In the genomic region with DNA sequence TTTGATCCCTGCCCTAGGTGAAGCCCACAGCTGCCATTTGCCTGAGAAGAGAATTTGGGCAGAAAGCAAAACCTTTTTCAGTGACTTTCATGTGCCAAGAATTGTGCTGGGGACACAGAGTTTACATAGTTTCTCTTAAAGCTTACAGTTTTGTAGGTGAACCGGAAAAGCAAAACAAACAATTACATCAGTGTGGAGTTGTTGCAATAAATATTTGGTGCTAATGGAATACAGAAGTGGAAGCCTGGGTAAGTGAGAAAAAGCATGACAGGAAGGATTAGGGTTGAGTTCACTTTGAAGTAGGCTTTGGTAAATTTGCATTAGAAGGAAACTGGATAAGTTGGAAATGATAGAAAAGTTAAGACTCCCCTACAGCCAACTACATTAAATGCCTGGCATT, we compare ENCODE assay signal across 14 cellular contexts.
DNase-seq lines count a peak whose midpoint lies in the region; ATAC-seq and TF ChIP-seq lines count a peak whose summit lies in the region.
"Had no signal": no experiment of that assay in that cellular context is flagged by ENCODE, and none has a peak within 500 bp of the region (broad histone marks: within the 10 kb centered on the region; RNA-seq: fewer than 3 reads in every experiment).

No MANE protein-coding gene starts in this region.

- peaks cover 10% of the 10 kb centered on the region for H3K27me3 Mint-ChIP-seq in activated naive CD8-positive, alpha-beta T cell treated with anti-CD3 and anti-CD28 coated beads, Interleukin-2, amount 50 U/mL, for 24 hours
- H3K27me3 Mint-ChIP-seq: B cell had no signal

- no peak overlapping the region for H3K27ac ChIP-seq in ovary

- no peaks in the 10 kb centered on the region for H3K36me3 ChIP-seq in ovary

- no peak for ATAC-seq in activated naive CD8-positive, alpha-beta T cell treated with anti-CD3 and anti-CD28 coated beads, Interleukin-2, amount 50 U/mL, for 24 hours

- H3K4me3 ChIP-seq in fibroblast of villous mesenchyme (ENCODE audit: low read depth, low read length): no peak overlapping the region
- no peak overlapping the region for H3K4me3 ChIP-seq in ovary

- no peak overlapping the region for H3K4me3 Mint-ChIP-seq in activated naive CD8-positive, alpha-beta T cell treated with anti-CD3 and anti-CD28 coated beads, Interleukin-2, amount 50 U/mL, for 24 hours
- H3K4me3 Mint-ChIP-seq: B cell; CD4-positive, alpha-beta T cell; H9 had no signal

- intact Hi-C loops in ovary (cut with DNase I): no loop called here

- H3K4me1 ChIP-seq in ovary (ENCODE audit: insufficient read depth): no peaks in the 10 kb centered on the region

- WGBS in ovary, 3 donors: 53 to 69% (median 55%) methylated on average over 1 of the region's 1 CpG

- DNase-seq in DMS53 (lab: John Stamatoyannopoulos, UW) (peak; percentile 87), H4 (ENCODE audit: low spot score) (peak; percentile 25), astrocyte of the hippocampus (ENCODE audit: low read depth, low spot score) (peak; percentile 40), fibroblast of villous mesenchyme (ENCODE audit: low read depth) (peak; percentile 16), ovary (no peak), KBM-7 (no peak)
- no peak for DNase-seq in activated naive CD8-positive, alpha-beta T cell treated with anti-CD3 and anti-CD28 coated beads, Interleukin-2, amount 50 U/mL, for 24 hours
- DNase-seq: CD4-positive, alpha-beta T cell; H9; NCI-H1436; NCI-H2029 treated with DMSO at 0.1 percent for 48 hours; NCI-H774; SHP77 treated with DMSO at 0.1 percent for 48 hours had no signal

- no peak for TF ChIP-seq CTCF in fibroblast of villous mesenchyme (IDR thresholded peaks at IDR 0.05; ENCODE audit: insufficient read depth, low read depth, low read length)
- TF ChIP-seq CTCF in ovary (IDR thresholded peaks at IDR 0.05): no peak

- in situ Hi-C loops in KBM-7 (cut with MboI; ENCODE audit: low pct_unique_long_range_greater_than_20kb, low sequenced_read_pairs): no loop called here

- H3K4me1 Mint-ChIP-seq in activated naive CD8-positive, alpha-beta T cell treated with anti-CD3 and anti-CD28 coated beads, Interleukin-2, amount 50 U/mL, for 24 hours: no peaks in the 10 kb centered on the region
- H3K4me1 Mint-ChIP-seq: B cell had no signal

- TF ChIP-seq POLR2A in ovary (IDR thresholded peaks at IDR 0.05): no peak

- H3K36me3 Mint-ChIP-seq in activated naive CD8-positive, alpha-beta T cell treated with anti-CD3 and anti-CD28 coated beads, Interleukin-2, amount 50 U/mL, for 24 hours (ENCODE audit: low read depth): no peaks in the 10 kb centered on the region

- H3K9me3 Mint-ChIP-seq in activated naive CD8-positive, alpha-beta T cell treated with anti-CD3 and anti-CD28 coated beads, Interleukin-2, amount 50 U/mL, for 24 hours: peaks cover 6% of the 10 kb centered on the region

- no peaks in the 10 kb centered on the region for H3K27me3 ChIP-seq in ovary

- no peak overlapping the region for H3K27ac Mint-ChIP-seq in activated naive CD8-positive, alpha-beta T cell treated with anti-CD3 and anti-CD28 coated beads, Interleukin-2, amount 50 U/mL, for 24 hours
- H3K27ac Mint-ChIP-seq: B cell; CD4-positive, alpha-beta T cell had no signal

- no peaks in the 10 kb centered on the region for H3K9me3 ChIP-seq in ovary

- TF ChIP-seq EP300 in ovary (IDR thresholded peaks at IDR 0.05): no peak

Comparison
In these comparisons a context has a peak if more than half of its experiments do, and no peak if none do; other contexts are left out.
1. DNase-seq: peak in DMS53 (single experiment), H4 (single experiment), astrocyte of the hippocampus (single experiment) and fibroblast of villous mesenchyme (single experiment); none in ovary (0 of 5), KBM-7 (single experiment) and activated naive CD8-positive, alpha-beta T cell treated with anti-CD3 and anti-CD28 coated beads, Interleukin-2, amount 50 U/mL, for 24 hours (single experiment).